25 cellular contexts compared by ENCODE assay signal in genomic region chr5:151056367-151057306, GRCh38. TPM values are rescaled to one million over a fixed set of nuclear protein-coding genes. Genes with fewer than 3 reads are reported as not detected.
DNase-seq lines count a peak whose midpoint lies in the region; ATAC-seq, FAIRE-seq and TF ChIP-seq lines count a peak whose summit lies in the region.
"Had no signal": no experiment of that assay in that cellular context is flagged by ENCODE, and none has a peak within 500 bp of the region (broad histone marks: within the 10 kb centered on the region; RNA-seq: fewer than 3 reads in every experiment).

No MANE protein-coding gene starts in this region.

- H3K36me3 ChIP-seq in left ventricle myocardium inferior: peaks cover 87% of the 10 kb centered on the region
- peaks cover 0 to 7% (median 2%) of the 10 kb centered on the region in 4 experiments; a peak in 3 of 8 replicates for H3K36me3 ChIP-seq in H1 (ENCODE audit: control insufficient read depth in 2 of 4, insufficient read depth in 4 of 4, low read length in 3 of 4)
- H3K36me3 ChIP-seq in thyroid gland: peaks cover 0 to 8% of the 10 kb centered on the region in 2 donors

- H3K4me1 ChIP-seq in left ventricle myocardium inferior (peaks cover 60% of the 10 kb centered on the region), H1 (replicated peaks in 1 of 4; ENCODE audit: control insufficient read depth in 3 of 4, insufficient read depth in 4 of 4, low read length in 3 of 4) (no peaks in the 10 kb centered on the region), thyroid gland (peaks cover 34 to 60% of the 10 kb centered on the region in 2 donors)
- H3K4me1 ChIP-seq: prostate gland had no signal

- H4K5ac ChIP-seq in H1 (ENCODE audit: insufficient read length, low read depth, low read length): no peak overlapping the region

- H3K4ac ChIP-seq in H1 (replicated peaks; ENCODE audit: insufficient read length, low read depth, low read length): no peak overlapping the region

- peaks cover 9% of the 10 kb centered on the region for H3K36me3 Mint-ChIP-seq in IgD-negative memory B cell

- no peaks in the 10 kb centered on the region for H3K23me2 ChIP-seq in H1 (ENCODE audit: low read depth, low read length)

- H4K8ac ChIP-seq in H1 (ENCODE audit: extremely low read depth, insufficient read depth, low read length): peak overlapping the region; percentile 12; the same call in 1 of the 2 replicates

- H3K9ac ChIP-seq in H1 (replicated peaks in 1 of 4; ENCODE audit: extremely low read depth in 1 of 4, low read depth in 3 of 4, low read length in 3 of 4): no peak overlapping the region

- H3K4me2 ChIP-seq in H1 (ENCODE audit: insufficient read depth in 1 of 2, low read depth in 2 of 2, low read length in 2 of 2): no peak overlapping the region

- H2AFZ ChIP-seq in H1 (ENCODE audit: low read length): no peak overlapping the region

- peak overlapping the region in 1 of 4 donors; percentile 37 for H3K4me3 Mint-ChIP-seq in IgD-negative memory B cell
- H3K4me3 Mint-ChIP-seq: neural crest cell; stimulated activated naive CD8-positive, alpha-beta T cell treated with anti-CD3 and anti-CD28 coated beads, Interleukin-15, amount 100 ng/mL, for 72 hours; type B pancreatic cell; WTC11 had no signal

- CTCF ChIA-PET in H1 (lab: Charles Lee; ENCODE audit: partially characterized antibody): interaction anchor here (1.6 to 28.6 kb wide), 5 partner anchors 4 to 80 kb away, joined by 5 to 777 read pairs (median 442); partner anchors contain the start of gene TNIP1

- 91 to 100% methylated on average over 1 to 25 of the region's 25 CpGs for WGBS in H1 (ENCODE audit: extremely low coverage in 1 of 2, insufficient coverage in 1 of 2, insufficient read length in 1 of 2, insufficient replicate concordance in 2 of 2, low coverage in 1 of 2, low lambda C conversion rate in 2 of 2, missing lambda C conversion rate in 1 of 2), 2 experiments
- 94 to 95% methylated on average over 16 to 25 of the region's 25 CpGs for WGBS in thyroid gland, 2 donors

- no peak overlapping the region for H3K18ac ChIP-seq in H1 (ENCODE audit: extremely low read depth, low read length)

- no peak for TF ChIP-seq EP300 in H1 (IDR thresholded peaks at IDR 0.05; ENCODE audit: borderline replicate concordance in 1 of 2, low read depth in 2 of 2, low read length in 2 of 2)

- H3K9me3 ChIP-seq in left ventricle myocardium inferior (replicated peaks) (no peaks in the 10 kb centered on the region), H1 (ENCODE audit: insufficient read depth in 2 of 2, low read depth in 1 of 2, low read length in 1 of 2) (no peaks in the 10 kb centered on the region), thyroid gland (no peaks in the 10 kb centered on the region)
- H3K9me3 ChIP-seq: mucosa of descending colon, prostate gland had no signal

- H4K20me1 ChIP-seq in H1 (replicated peaks in 1 of 2; ENCODE audit: control insufficient read depth in 1 of 2, insufficient read depth in 2 of 2, low read length in 2 of 2): peaks cover 2 to 6% of the 10 kb centered on the region in 2 experiments

- TF ChIP-seq POLR2A in H1 (IDR thresholded peaks at IDR 0.05; ENCODE audit: control extremely low read depth in 1 of 2, low read depth in 2 of 2, low read length in 2 of 2) (no peak), thyroid gland (IDR thresholded peaks at IDR 0.05) (no peak)

- no peak overlapping the region for H2BK12ac ChIP-seq in H1 (ENCODE audit: low read depth, low read length)

- no peak overlapping the region for H4K91ac ChIP-seq in H1 (replicated peaks; ENCODE audit: insufficient read length, low read length)

- H3K14ac ChIP-seq in H1 (ENCODE audit: insufficient read length): no peak overlapping the region

- POLR2A ChIA-PET in H1 (lab: Charles Lee; ENCODE audit: partially characterized antibody): no interaction called here

- H2BK20ac ChIP-seq in H1 (ENCODE audit: low read length): no peak overlapping the region

- intact Hi-C loops in left ventricle myocardium inferior (cut with micrococcal nuclease): no loop called here
- intact Hi-C loops in left cardiac atrium (cut with DNase I): no loop called here
- intact Hi-C loops in thyroid gland (cut with DNase I): no loop called here

- no peak for FAIRE-seq in H1 (lab: Jason Lieb, UNC)
- FAIRE-seq: colon had no signal

- peak overlapping the region in 2 of 3 donors; percentile 76 to 98 for H3K27ac Mint-ChIP-seq in IgD-negative memory B cell
- H3K27ac Mint-ChIP-seq: WTC11 had no signal

- H3K27ac ChIP-seq in left ventricle myocardium inferior (replicated peaks) (peak overlapping the region; percentile 49), H1 (ENCODE audit: low read depth, low read length) (no peak overlapping the region), thyroid gland (peak overlapping the region in 2 of 3 donors; percentile 57 to 78)
- H3K27ac ChIP-seq: brain microvascular endothelial cell, prostate gland had no signal

- no peak for DNase-seq in left ventricle myocardium inferior
- no peak for DNase-seq in left cardiac atrium
- no peak for DNase-seq in H1 (ENCODE audit: low read depth in 1 of 2, low spot score in 2 of 2)
- no peak for DNase-seq in thyroid gland
- no peak for DNase-seq in NCI-H2227 (lab: John Stamatoyannopoulos, UW; ENCODE audit: unreplicated experiment)
- DNase-seq in AG20443 (ENCODE audit: low spot score): no peak
- DNase-seq in NCI-H2196 treated with DMSO at 0.1 percent for 48 hours (lab: John Stamatoyannopoulos, UW; ENCODE audit: unreplicated experiment): no peak
- DNase-seq: brain microvascular endothelial cell; DND-41; glutamatergic neuron; NCI-H1436; NCI-H2171; SIG-M5; stimulated activated naive CD8-positive, alpha-beta T cell treated with anti-CD3 and anti-CD28 coated beads, Interleukin-15, amount 100 ng/mL, for 72 hours had no signal

- no peak overlapping the region for H3K23ac ChIP-seq in H1 (ENCODE audit: insufficient read length)

- H3K4me1 Mint-ChIP-seq in IgD-negative memory B cell: peaks cover 38 to 45% (median 44%) of the 10 kb centered on the region in 3 donors
- H3K4me1 Mint-ChIP-seq: neural crest cell, WTC11 had no signal

- H3K4me3 ChIP-seq in left ventricle myocardium inferior (no peak overlapping the region), H1 (ENCODE audit: extremely low read depth in 1 of 4, insufficient read depth in 2 of 4, low read depth in 3 of 4, low read length in 4 of 4) (no peak overlapping the region), thyroid gland (replicated peaks in 1 of 3) (no peak overlapping the region)
- H3K4me3 ChIP-seq: mucosa of descending colon, prostate gland, skin epidermis had no signal

- ATAC-seq in left cardiac atrium: no peak
- ATAC-seq: HCT116; mucosa of descending colon; stimulated activated naive CD8-positive, alpha-beta T cell treated with anti-CD3 and anti-CD28 coated beads, Interleukin-15, amount 100 ng/mL, for 72 hours; WTC11 had no signal

- no peak overlapping the region for H2BK5ac ChIP-seq in H1 (ENCODE audit: low read depth, low read length)

- H3K56ac ChIP-seq in H1 (replicated peaks; ENCODE audit: insufficient read length, low read depth, low read length): no peak overlapping the region

- H2BK15ac ChIP-seq in H1 (ENCODE audit: low read length): no peak overlapping the region

- TF ChIP-seq RAD21 in H1 (IDR thresholded peaks at IDR 0.05 in 1 of 2, conservative IDR thresholded peaks at IDR 0.05 in 1 of 2; ENCODE audit: low read depth in 2 of 2, low read length in 2 of 2): no peak

- H3K9me3 Mint-ChIP-seq in IgD-negative memory B cell: peaks cover 0 to 2% (median 0%) of the 10 kb centered on the region in 3 donors
- H3K9me3 Mint-ChIP-seq: neural crest cell; stimulated activated naive CD8-positive, alpha-beta T cell treated with anti-CD3 and anti-CD28 coated beads, Interleukin-15, amount 100 ng/mL, for 72 hours; type B pancreatic cell; WTC11 had no signal

- H3K27me3 ChIP-seq in left ventricle myocardium inferior (ENCODE audit: low read depth): no peaks in the 10 kb centered on the region
- H3K27me3 ChIP-seq in H1 (replicated peaks in 1 of 4; ENCODE audit: control insufficient read depth in 3 of 4, extremely low read depth in 1 of 4, insufficient read depth in 3 of 4, low read length in 3 of 4): no peaks in the 10 kb centered on the region
- no peaks in the 10 kb centered on the region for H3K27me3 ChIP-seq in thyroid gland
- H3K27me3 ChIP-seq: brain microvascular endothelial cell had no signal

- H2BK120ac ChIP-seq in H1 (replicated peaks; ENCODE audit: low read depth, low read length): no peak overlapping the region

- H2AK5ac ChIP-seq in H1 (ENCODE audit: low read depth, low read length): no peak overlapping the region

- no peaks in the 10 kb centered on the region for H3K79me1 ChIP-seq in H1 (ENCODE audit: low read depth, low read length)

- H3K79me2 ChIP-seq in H1 (ENCODE audit: control insufficient read depth in 1 of 2, insufficient read depth in 2 of 2, low read length in 2 of 2): no peaks in the 10 kb centered on the region

- no peak for TF ChIP-seq CTCF in left ventricle myocardium inferior (IDR thresholded peaks at IDR 0.05; ENCODE audit: borderline replicate concordance)
- no peak for TF ChIP-seq CTCF in H1 (IDR thresholded peaks at IDR 0.05; ENCODE audit: control extremely low read depth in 1 of 3, insufficient read depth in 1 of 3, low read depth in 1 of 3, low read length in 3 of 3)
- no peak for TF ChIP-seq CTCF in thyroid gland (IDR thresholded peaks at IDR 0.05)

- H3K27me3 Mint-ChIP-seq in IgD-negative memory B cell: no peaks in the 10 kb centered on the region
- H3K27me3 Mint-ChIP-seq: stimulated activated naive CD8-positive, alpha-beta T cell treated with anti-CD3 and anti-CD28 coated beads, Interleukin-15, amount 100 ng/mL, for 72 hours; type B pancreatic cell had no signal

RNA-seq across cellular contexts. Expression of gene TNIP1, which starts 24.2 kb away (rescaled TPM):
- total RNA-seq in left ventricle myocardium inferior: 131 TPM
- 100 to 1,000 TPM in 1 of 2 donors, 10 to 100 TPM in 1; 80.4 to 101 TPM for total RNA-seq in left cardiac atrium
- 78.3 TPM for polyA plus RNA-seq in IgD-negative memory B cell
- 31.9 and 33.9 TPM in 2 replicates for total RNA-seq in H1 (2021; fragmentation: NEBNext Ultra II Directional; extraction: Animal tissue kit (Norgen Biotek cat#: 25700))
- 14.2 and 19.2 TPM in 2 replicates for polyA plus RNA-seq in H1 (2011; rRNA removed)
- polyA plus RNA-seq in H1 (2011; cell fraction: cytosol; rRNA removed): 23.3 TPM
- 28.8 TPM for polyA plus RNA-seq in H1 (2011; cell fraction: nucleus; rRNA removed)
- 23.3 to 34.6 TPM (median 31.3 TPM) in 4 replicates for polyA plus RNA-seq in H1 (2012, experiment 1 of 2)
- 28.0 TPM for polyA plus RNA-seq in H1 (2012, experiment 2 of 2)
- 15.3 TPM for polyA plus RNA-seq in H1 (2013, experiment 1 of 2)
- 15.4 TPM for polyA plus RNA-seq in H1 (2013, experiment 2 of 2)
- polyA minus RNA-seq in H1 (2011; rRNA and poly(A)+ RNA removed): 18.7 and 25.1 TPM in 2 replicates
- polyA minus RNA-seq in H1 (2011; cell fraction: cytosol; rRNA and poly(A)+ RNA removed): 28.8 TPM
- 28.5 TPM for polyA minus RNA-seq in H1 (2011; cell fraction: nucleus; rRNA and poly(A)+ RNA removed)
- total RNA-seq in thyroid gland: 100 to 1,000 TPM in 1 of 4 donors, 10 to 100 TPM in 3; 74.4 to 115 (median 94.7) TPM

RNA-seq across cellular contexts. Expression of gene GPX3, which starts 36.2 kb away (rescaled TPM):
- total RNA-seq in left ventricle myocardium inferior (744 TPM), left cardiac atrium (1,000 to 10,000 TPM; 1,172 to 1,220 TPM), thyroid gland (over 10,000 TPM in 1 of 4 donors, 1,000 to 10,000 TPM in 3; 2,730 to 12,549 (median 7,201) TPM)
- polyA plus RNA-seq in IgD-negative memory B cell (2.8 TPM), H1 (2011; rRNA removed) (61.8 and 77.9 TPM in 2 replicates)
- total RNA-seq in H1 (2021; fragmentation: NEBNext Ultra II Directional; extraction: Animal tissue kit (Norgen Biotek cat#: 25700)): 26.4 and 27.8 TPM in 2 replicates
- 51.3 TPM for polyA plus RNA-seq in H1 (2011; cell fraction: cytosol; rRNA removed)
- 29.4 TPM for polyA plus RNA-seq in H1 (2011; cell fraction: nucleus; rRNA removed)
- polyA plus RNA-seq in H1 (2012, experiment 1 of 2): 32.8 to 35.7 TPM (median 34.2 TPM) in 4 replicates
- polyA plus RNA-seq in H1 (2012, experiment 2 of 2): 66.7 TPM
- polyA plus RNA-seq in H1 (2013, experiment 1 of 2): 35.4 TPM
- polyA plus RNA-seq in H1 (2013, experiment 2 of 2): 46.3 TPM
- polyA minus RNA-seq in H1 (2011; rRNA and poly(A)+ RNA removed): 66.9 and 104 TPM in 2 replicates
- polyA minus RNA-seq in H1 (2011; cell fraction: cytosol; rRNA and poly(A)+ RNA removed): 18.0 TPM
- 23.6 TPM for polyA minus RNA-seq in H1 (2011; cell fraction: nucleus; rRNA and poly(A)+ RNA removed)
- total RNA-seq: OCI-LY7; T-helper 1 cell treated with Interleukin-12 subunit alpha and Interleukin-12 subunit beta and Interleukin-4 antibody, amounts not matched to agents 30 ng/mL and 1 ng/mL, for 36 hours had no signal

Comparison
In these comparisons a context has a peak if more than half of its experiments do, and no peak if none do; other contexts are left out.
1. RNA of gene GPX3, which starts 36.2 kb away (total RNA-seq): 2,730 to 12,549 TPM in thyroid gland, 1,172 to 1,220 TPM in left cardiac atrium and 744 TPM in left ventricle myocardium inferior (single experiment); 26.4 to 27.8 TPM in H1; every median in the first group is over 10 times any median in the second.